7 cellular contexts compared by ENCODE assay signal in genomic region chr4:2324891-2325290, GRCh38.
"Had no signal": no experiment of that assay in that cellular context is flagged by ENCODE, and none has a peak within 500 bp of the region (broad histone marks: within the 10 kb centered on the region; RNA-seq: fewer than 3 reads in every experiment).

No MANE protein-coding gene starts in this region.

- H3K36me3 ChIP-seq: HAP-1 had no signal

- H3K4me3 ChIP-seq: GM23248, HAP-1 had no signal

- H3K9ac ChIP-seq: GM23248 had no signal

- H3K4me1 ChIP-seq: HAP-1 had no signal

- ATAC-seq: HCT116, HepG2 had no signal

- DNase-seq: GM23248, GOT3, HFFc6, KBM-7 had no signal

- H3K9me3 ChIP-seq: HAP-1 had no signal
